In genomic region chr16:878071-878784, GRCh38 we compare ENCODE assay signal across 11 cellular contexts.
A peak's percentile ranks its signal among the peaks of the same experiment; 100 is the strongest.
DNase-seq lines count a peak whose midpoint lies in the region; ATAC-seq and TF ChIP-seq lines count a peak whose summit lies in the region.
"Had no signal": no experiment of that assay in that cellular context is flagged by ENCODE, and none has a peak within 500 bp of the region (broad histone marks: within the 10 kb centered on the region; RNA-seq: fewer than 3 reads in every experiment).

No MANE protein-coding gene starts in this region.

- no peak overlapping the region for H3K9ac ChIP-seq in MM.1S (ENCODE audit: low read length)

- H3K27me3 ChIP-seq in MM.1S (replicated peaks; ENCODE audit: insufficient read depth, low read length) = peaks cover 94% of the 10 kb centered on the region
- no peaks in the 10 kb centered on the region for H3K27me3 ChIP-seq in upper lobe of right lung

- H3K36me3 ChIP-seq in MM.1S (replicated peaks; ENCODE audit: insufficient read depth, low read length) (no peaks in the 10 kb centered on the region), upper lobe of right lung (no peaks in the 10 kb centered on the region)
- H3K36me3 ChIP-seq: HAP-1 had no signal

- TF ChIP-seq CTCF in MM.1S (IDR thresholded peaks at IDR 0.05; ENCODE audit: low read length) = peak; percentile 39
- TF ChIP-seq CTCF in upper lobe of right lung (IDR thresholded peaks at IDR 0.05) = no peak

- H3K9me2 ChIP-seq in MM.1S (replicated peaks; ENCODE audit: insufficient read depth, low read length) = no peaks in the 10 kb centered on the region

- no peak for ATAC-seq in upper lobe of right lung
- ATAC-seq in HG03280 (IDR thresholded peaks at IDR 0.05; ENCODE audit: unreplicated experiment) = no peak

- DNase-seq in activated CD4-positive, alpha-beta T cell treated with anti-CD3 and anti-CD28 coated beads for 48 hours = peak; percentile 61
- no peak for DNase-seq in activated CD4-positive, alpha-beta T cell treated with anti-CD3 and anti-CD28 coated beads for 4 hours
- peak; percentile 33 for DNase-seq in MM.1S
- DNase-seq in dermis blood vessel endothelial cell = peak; percentile 7
- peak; percentile 38 to 48 for DNase-seq in stimulated activated CD4-positive, alpha-beta T cell treated with anti-CD3 and anti-CD28 coated beads, Interleukin-2, amount 100 ng/mL, for 24 hours
- DNase-seq in upper lobe of right lung = no peak
- no peak for DNase-seq in epidermal melanocyte (ENCODE audit: insufficient read length, low spot score)
- DNase-seq: activated CD4-positive, CD25-positive, alpha-beta regulatory T cell treated with anti-CD3 and anti-CD28 coated beads, Interleukin-2, amount 50 U/mL, for 72 hours; NCI-H774 had no signal

- no peaks in the 10 kb centered on the region for H3K9me3 ChIP-seq in MM.1S (replicated peaks; ENCODE audit: insufficient read depth, low read length)
- H3K9me3 ChIP-seq in upper lobe of right lung = no peaks in the 10 kb centered on the region
- H3K9me3 ChIP-seq: HAP-1 had no signal

- H3K4me1 ChIP-seq in MM.1S (ENCODE audit: low read length) (no peaks in the 10 kb centered on the region), upper lobe of right lung (no peaks in the 10 kb centered on the region)
- H3K4me1 ChIP-seq: HAP-1 had no signal

- no peak overlapping the region for H2AFZ ChIP-seq in MM.1S (ENCODE audit: low read length)

- no peak overlapping the region for H3K4me3 ChIP-seq in MM.1S (ENCODE audit: low read length)
- H3K4me3 ChIP-seq in upper lobe of right lung = no peak overlapping the region
- H3K4me3 ChIP-seq: HAP-1 had no signal

- H3K27ac ChIP-seq in MM.1S (ENCODE audit: low read length) (no peak overlapping the region), upper lobe of right lung (no peak overlapping the region)

- intact Hi-C loops in upper lobe of right lung (cut with DNase I) = no loop called here

- H3K4me2 ChIP-seq in MM.1S (ENCODE audit: low read depth, low read length) = no peak overlapping the region

- H3K79me2 ChIP-seq in MM.1S (ENCODE audit: low read length) = no peaks in the 10 kb centered on the region

- H3F3A ChIP-seq in MM.1S (ENCODE audit: insufficient read depth, low read length) = no peaks in the 10 kb centered on the region

- no peaks in the 10 kb centered on the region for H4K20me1 ChIP-seq in MM.1S (ENCODE audit: insufficient read depth, low read length)

Comparison
In these comparisons a context has a peak if more than half of its experiments do, and no peak if none do; other contexts are left out.
1. DNase-seq: peak in activated CD4-positive, alpha-beta T cell treated with anti-CD3 and anti-CD28 coated beads for 48 hours (single experiment), MM.1S (single experiment), dermis blood vessel endothelial cell (single experiment) and stimulated activated CD4-positive, alpha-beta T cell treated with anti-CD3 and anti-CD28 coated beads, Interleukin-2, amount 100 ng/mL, for 24 hours (2 of 2); none in activated CD4-positive, alpha-beta T cell treated with anti-CD3 and anti-CD28 coated beads for 4 hours (0 of 2), upper lobe of right lung (single experiment) and epidermal melanocyte (single experiment).